1 cellular context compared by ENCODE assay signal in the genomic region with DNA sequence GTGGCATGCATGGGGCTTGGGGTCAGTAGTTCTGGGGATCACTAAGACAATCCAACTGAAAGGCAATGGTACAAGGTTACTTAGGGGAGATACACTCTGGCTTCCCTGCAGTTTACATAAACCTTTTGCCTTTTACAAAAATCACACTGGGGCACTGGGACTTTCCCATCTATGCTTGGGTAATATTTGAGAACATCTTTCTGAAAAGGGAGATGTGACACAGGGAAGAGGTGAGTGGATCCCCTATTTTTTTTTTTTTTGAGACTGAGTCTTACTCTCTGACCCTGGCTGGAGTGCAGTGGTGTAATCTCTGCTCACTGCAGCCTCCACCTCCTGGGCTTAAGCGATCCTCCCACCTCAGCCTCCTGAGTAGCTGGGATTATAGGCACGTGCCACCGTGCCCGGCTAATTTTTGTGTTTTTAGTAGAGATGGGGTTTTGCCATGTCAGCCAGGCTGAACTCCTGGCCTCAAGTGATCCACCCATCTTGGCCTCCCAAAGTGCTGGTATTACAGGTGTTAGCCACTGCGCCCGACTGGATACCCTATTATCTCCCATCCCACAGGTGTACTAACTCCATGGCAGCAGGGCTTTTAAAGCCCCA.
TF ChIP-seq lines count a peak whose summit lies in the region.

No MANE protein-coding gene starts in this region.

TF ChIP-seq in HepG2, 621 proteins besides CTCF, POLR2A, EP300 and RAD21 (continued from another document):
- TF ChIP-seq ZNF770 (CRISPR knock-in tag; IDR thresholded peaks at IDR 0.05) (peak; percentile 33; the same call in 1 of the 2 replicates), ELF1 (CRISPR knock-in tag; IDR thresholded peaks at IDR 0.05) (no peak), ZBTB20 (CRISPR knock-in tag; IDR thresholded peaks at IDR 0.05; ENCODE audit: borderline replicate concordance, low read depth) (no peak)
- TF ChIP-seq, protein P1, sequence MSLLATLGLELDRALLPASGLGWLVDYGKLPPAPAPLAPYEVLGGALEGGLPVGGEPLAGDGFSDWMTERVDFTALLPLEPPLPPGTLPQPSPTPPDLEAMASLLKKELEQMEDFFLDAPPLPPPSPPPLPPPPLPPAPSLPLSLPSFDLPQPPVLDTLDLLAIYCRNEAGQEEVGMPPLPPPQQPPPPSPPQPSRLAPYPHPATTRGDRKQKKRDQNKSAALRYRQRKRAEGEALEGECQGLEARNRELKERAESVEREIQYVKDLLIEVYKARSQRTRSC (CRISPR knock-in tag; IDR thresholded peaks at IDR 0.05; ENCODE audit: low read depth), result no peak
